In genomic region chr2:43178602-43179542, GRCh38 we compare ENCODE assay signal across 8 cellular contexts. TPM values are rescaled to one million over a fixed set of nuclear protein-coding genes. Genes with fewer than 3 reads are reported as not detected.
DNase-seq lines count a peak whose midpoint lies in the region; ATAC-seq and TF ChIP-seq lines count a peak whose summit lies in the region.

No MANE protein-coding gene starts in this region.

- TF ChIP-seq CTCF in AG10803 (conservative IDR thresholded peaks at IDR 0.05; ENCODE audit: low read length) (no peak), colonic mucosa (IDR thresholded peaks at IDR 0.05) (no peak), left lung (IDR thresholded peaks at IDR 0.05) (no peak), GM20000 (IDR thresholded peaks at IDR 0.05; ENCODE audit: extremely low read depth, missing control alignments) (no peak)

- peak overlapping the region; percentile 54 to 67 for H3K9ac ChIP-seq in colonic mucosa (ENCODE audit: low read depth in 2 of 2, low read length in 2 of 2)
- peak overlapping the region; percentile 21 to 66 (median 46) for H3K9ac ChIP-seq in subcutaneous abdominal adipose tissue (ENCODE audit: low read length in 5 of 5)

- peak overlapping the region; percentile 73 for H3K27ac ChIP-seq in colonic mucosa
- peak overlapping the region; percentile 84 to 86 for H3K27ac ChIP-seq in left lung
- peak overlapping the region; percentile 94 for H3K27ac ChIP-seq in subcutaneous abdominal adipose tissue (ENCODE audit: low read depth, low read length)

- H3K9me3 ChIP-seq in colonic mucosa (no peaks in the 10 kb centered on the region), left lung (peaks cover 0 to 11% of the 10 kb centered on the region in 2 donors), subcutaneous abdominal adipose tissue (ENCODE audit: control insufficient read depth in 5 of 5, low read length in 5 of 5) (peaks cover 7 to 20% (median 15%) of the 10 kb centered on the region in 5 donors)

- H3K27me3 ChIP-seq in colonic mucosa (no peaks in the 10 kb centered on the region), left lung (no peaks in the 10 kb centered on the region), subcutaneous abdominal adipose tissue (ENCODE audit: control insufficient read depth in 5 of 5, insufficient read depth in 4 of 5, low read length in 5 of 5) (no peaks in the 10 kb centered on the region)

- DNase-seq in AG10803 (ENCODE audit: low read depth), result peak; percentile 91
- peak; percentile 84 for DNase-seq in HPDE6-E6E7 (ENCODE audit: extremely low spot score)
- DNase-seq in RPMI8226, result peak; percentile 74
- DNase-seq in colonic mucosa, result peak; percentile 78
- peak; percentile 79 to 91 for DNase-seq in left lung
- DNase-seq in GM20000 (ENCODE audit: low spot score), result no peak

- peak overlapping the region; percentile 31 for H3K4me3 ChIP-seq in AG10803 (ENCODE audit: low read length)
- H3K4me3 ChIP-seq in colonic mucosa, result no peak overlapping the region
- H3K4me3 ChIP-seq in left lung, result no peak overlapping the region
- peak overlapping the region in 1 of 5 donors; percentile 19 for H3K4me3 ChIP-seq in subcutaneous abdominal adipose tissue (ENCODE audit: low read depth in 1 of 5, low read length in 5 of 5)

- H3K36me3 ChIP-seq in colonic mucosa, result no peaks in the 10 kb centered on the region
- H3K36me3 ChIP-seq in left lung, result no peaks in the 10 kb centered on the region
- no peaks in the 10 kb centered on the region for H3K36me3 ChIP-seq in subcutaneous abdominal adipose tissue (ENCODE audit: control insufficient read depth in 5 of 5, insufficient read depth in 5 of 5, low read length in 5 of 5)

- intact Hi-C loops in colonic mucosa (cut with DNase I), result no loop called here
- intact Hi-C loops in left lung (cut with DNase I), result no loop called here

- ATAC-seq in left lung, result peak; percentile 90
- ATAC-seq in GM21737 (IDR thresholded peaks at IDR 0.05; ENCODE audit: unreplicated experiment), result no peak

- peaks cover 14% of the 10 kb centered on the region for H3K4me1 ChIP-seq in colonic mucosa
- H3K4me1 ChIP-seq in left lung, result peaks cover 14 to 51% of the 10 kb centered on the region in 2 donors
- peaks cover 4 to 44% (median 33%) of the 10 kb centered on the region in 5 donors for H3K4me1 ChIP-seq in subcutaneous abdominal adipose tissue (ENCODE audit: control insufficient read depth in 5 of 5, insufficient read depth in 5 of 5, low read length in 5 of 5)

RNA-seq across cellular contexts. Expression of gene ZFP36L2, which starts 47.5 kb away (rescaled TPM):
- total RNA-seq in colonic mucosa (100 to 1,000 TPM; 166 to 205 TPM), left lung (100 to 1,000 TPM in 1 of 2 donors, 10 to 100 TPM in 1; 72.2 to 112 TPM)
